28 cellular contexts compared by ENCODE assay signal in genomic region chr10:3146289-3146688, GRCh38.
"Had no signal": no experiment of that assay in that cellular context is flagged by ENCODE, and none has a peak within 500 bp of the region (broad histone marks: within the 10 kb centered on the region; RNA-seq: fewer than 3 reads in every experiment).

No MANE protein-coding gene starts in this region.

- ATAC-seq: effector memory CD8-positive, alpha-beta T cell; esophagus mucosa; gastroesophageal sphincter; heart left ventricle; left cardiac atrium; left lung; left ventricle myocardium superior had no signal

- H3K9me3 Mint-ChIP-seq: dendritic cell treated with granulocyte-macrophage colony-stimulating factor and Interleukin-4, amounts not matched to agents 40 ng/mL and 50 ng/mL, for 4 days; effector memory CD8-positive, alpha-beta T cell; endodermal cell; immature natural killer cell; memory B cell had no signal

- H3K4me3 ChIP-seq: colonic mucosa, esophagus squamous epithelium, gastroesophageal sphincter, heart left ventricle, hepatocyte, left lung, lung had no signal

- H3K4me1 Mint-ChIP-seq: endodermal cell, immature natural killer cell, memory B cell had no signal

- H3K27me3 Mint-ChIP-seq: dendritic cell treated with granulocyte-macrophage colony-stimulating factor and Interleukin-4, amounts not matched to agents 40 ng/mL and 50 ng/mL, for 4 days; effector memory CD8-positive, alpha-beta T cell; memory B cell had no signal

- H3K27ac Mint-ChIP-seq: dendritic cell treated with granulocyte-macrophage colony-stimulating factor and Interleukin-4, amounts not matched to agents 40 ng/mL and 50 ng/mL, for 4 days; effector memory CD8-positive, alpha-beta T cell; endodermal cell; immature natural killer cell; memory B cell had no signal

- DNase-seq: cerebellar nuclear complex; colonic mucosa; cortex of kidney; effector CD8-positive, alpha-beta T cell; effector memory CD8-positive, alpha-beta T cell; endodermal cell; erythroblast; esophagus squamous epithelium; foreskin fibroblast; foreskin melanocyte; heart left ventricle; hypothalamus; immature natural killer cell; islet precursor cell; left cardiac atrium; left lung; left ventricle myocardium superior; mammary epithelial cell; mesendoderm; midbrain had no signal

- H3K9me3 ChIP-seq: colonic mucosa, esophagus squamous epithelium, gastroesophageal sphincter, heart left ventricle, left lung had no signal

- H3K27me3 ChIP-seq: colonic mucosa, esophagus squamous epithelium, gastroesophageal sphincter, heart left ventricle, hepatocyte, left lung had no signal

- H3K27ac ChIP-seq: colonic mucosa, epithelial cell of prostate, esophagus squamous epithelium, gastroesophageal sphincter, heart left ventricle, hepatocyte, left lung had no signal

- FAIRE-seq: endometrium had no signal

- H3K4me3 Mint-ChIP-seq: dendritic cell treated with granulocyte-macrophage colony-stimulating factor and Interleukin-4, amounts not matched to agents 40 ng/mL and 50 ng/mL, for 4 days; effector memory CD8-positive, alpha-beta T cell; endodermal cell; immature natural killer cell; memory B cell had no signal

- H3K4me1 ChIP-seq: colonic mucosa, left lung had no signal
